11 cellular contexts compared by ENCODE assay signal in genomic region chr19:5091576-5092215, GRCh38.
DNase-seq lines count a peak whose midpoint lies in the region; ATAC-seq and TF ChIP-seq lines count a peak whose summit lies in the region.
"Had no signal": no experiment of that assay in that cellular context is flagged by ENCODE, and none has a peak within 500 bp of the region (broad histone marks: within the 10 kb centered on the region; RNA-seq: fewer than 3 reads in every experiment).

No MANE protein-coding gene starts in this region.

- TF ChIP-seq POLR2A in body of pancreas (IDR thresholded peaks at IDR 0.05) = no peak
- no peak for TF ChIP-seq POLR2A in spleen (IDR thresholded peaks at IDR 0.05)

- H3K4me1 Mint-ChIP-seq in CD4-positive, alpha-beta memory T cell = peaks cover 0 to 5% (median 0%) of the 10 kb centered on the region in 4 donors
- H3K4me1 Mint-ChIP-seq in activated T-helper 2 cell treated with anti-CD3 and anti-CD28 coated beads, Interferon-gamma antibody, Interleukin-2, Interleukin-4, amounts not matched to agents 10 μg/mL and 5 μg/mL and 100 μg/mL, durations not matched to agents 14 hours and 24 hours and 36 hours (ENCODE audit: low read depth) = no peaks in the 10 kb centered on the region

- TF ChIP-seq CTCF in HEK293 (tag by site-specific recombination; IDR thresholded peaks at IDR 0.05) (no peak), body of pancreas (IDR thresholded peaks at IDR 0.05) (no peak), left lung (IDR thresholded peaks at IDR 0.05) (no peak), spleen (IDR thresholded peaks at IDR 0.05 in 8 of 11, conservative IDR thresholded peaks at IDR 0.05 in 3 of 11) (no peak)

- ATAC-seq in body of pancreas (peak; percentile 16), left lung (peak; percentile 5), GM18867 (IDR thresholded peaks at IDR 0.05; ENCODE audit: unreplicated experiment) (no peak)

- POLR2A ChIA-PET in HEK293 (lab: Yijun Ruan, JAX) = no interaction called here
- POLR2A ChIA-PET in CD4-positive, alpha-beta memory T cell (lab: Charles Lee; ENCODE audit: partially characterized antibody) = no interaction called here

- H3K4me3 Mint-ChIP-seq in CD4-positive, alpha-beta memory T cell = no peak overlapping the region
- no peak overlapping the region for H3K4me3 Mint-ChIP-seq in activated T-helper 2 cell treated with anti-CD3 and anti-CD28 coated beads, Interferon-gamma antibody, Interleukin-2, Interleukin-4, amounts not matched to agents 10 μg/mL and 5 μg/mL and 100 μg/mL, durations not matched to agents 14 hours and 24 hours and 36 hours (ENCODE audit: low read depth)

- H3K27ac Mint-ChIP-seq in CD4-positive, alpha-beta memory T cell = no peak overlapping the region
- H3K27ac Mint-ChIP-seq in activated T-helper 2 cell treated with anti-CD3 and anti-CD28 coated beads, Interferon-gamma antibody, Interleukin-2, Interleukin-4, amounts not matched to agents 10 μg/mL and 5 μg/mL and 100 μg/mL, durations not matched to agents 14 hours and 24 hours and 36 hours = no peak overlapping the region

- peaks cover 0 to 23% of the 10 kb centered on the region in 2 experiments; a peak in 1 of 3 replicates for H3K36me3 ChIP-seq in HEK293 (ENCODE audit: control insufficient read depth in 2 of 2, insufficient read depth in 1 of 2, low read length in 2 of 2)
- H3K36me3 ChIP-seq in body of pancreas (replicated peaks in 1 of 2; ENCODE audit: insufficient read depth in 1 of 2, low read depth in 2 of 2) = no peaks in the 10 kb centered on the region
- H3K36me3 ChIP-seq in left lung = peaks cover 0 to 51% of the 10 kb centered on the region in 2 donors
- peaks cover 0 to 94% (median 13%) of the 10 kb centered on the region in 6 donors for H3K36me3 ChIP-seq in spleen
- H3K36me3 ChIP-seq in CD4-positive, alpha-beta memory T cell (ENCODE audit: insufficient read depth, low read length) = no peaks in the 10 kb centered on the region

- H3K9me3 Mint-ChIP-seq in CD4-positive, alpha-beta memory T cell = peaks cover 0 to 2% (median 0%) of the 10 kb centered on the region in 8 donors
- H3K9me3 Mint-ChIP-seq in activated T-helper 2 cell treated with anti-CD3 and anti-CD28 coated beads, Interferon-gamma antibody, Interleukin-2, Interleukin-4, amounts not matched to agents 10 μg/mL and 5 μg/mL and 100 μg/mL, durations not matched to agents 14 hours and 24 hours and 36 hours = peaks cover under 1% of the 10 kb centered on the region

- H3K4me3 ChIP-seq in HEK293 (ENCODE audit: low read depth, low read length) = no peak overlapping the region
- no peak overlapping the region for H3K4me3 ChIP-seq in body of pancreas
- no peak overlapping the region for H3K4me3 ChIP-seq in left lung
- H3K4me3 ChIP-seq in spleen = no peak overlapping the region
- H3K4me3 ChIP-seq in CD4-positive, alpha-beta memory T cell (ENCODE audit: low read length in 2 of 2) = no peak overlapping the region

- no peaks in the 10 kb centered on the region for H3K27me3 ChIP-seq in body of pancreas
- no peaks in the 10 kb centered on the region for H3K27me3 ChIP-seq in left lung
- H3K27me3 ChIP-seq in spleen (replicated peaks in 1 of 7) = no peaks in the 10 kb centered on the region
- H3K27me3 ChIP-seq in CD4-positive, alpha-beta memory T cell (ENCODE audit: insufficient read depth, low read length) = no peaks in the 10 kb centered on the region

- 61 to 75% methylated on average over 10 to 19 of the region's 19 CpGs for WGBS in body of pancreas, 2 donors
- 73 to 91% (median 78%) methylated on average over 16 to 19 of the region's 19 CpGs for WGBS in spleen, 5 donors

- intact Hi-C loops in body of pancreas (cut with DNase I) (no loop called here), left lung (cut with DNase I) (no loop called here), spleen (cut with DNase I; ENCODE audit: low total_unique reads) (no loop called here)
- intact Hi-C loops in CD4-positive, alpha-beta memory T cell (cut with micrococcal nuclease) = no loop called here
- intact Hi-C loops in activated T-helper 2 cell treated with anti-CD3 and anti-CD28 coated beads, Interferon-gamma antibody, Interleukin-2, Interleukin-4, amounts not matched to agents 10 μg/mL and 5 μg/mL and 100 μg/mL, durations not matched to agents 14 hours and 24 hours and 36 hours (cut with micrococcal nuclease) = no loop called here

- no peaks in the 10 kb centered on the region for H3K9me3 ChIP-seq in HEK293 (ENCODE audit: control insufficient read depth, insufficient read depth, low read depth, low read length)
- no peaks in the 10 kb centered on the region for H3K9me3 ChIP-seq in body of pancreas
- no peaks in the 10 kb centered on the region for H3K9me3 ChIP-seq in left lung
- H3K9me3 ChIP-seq in spleen = peaks cover 0 to 6% (median 0%) of the 10 kb centered on the region in 8 donors
- no peaks in the 10 kb centered on the region for H3K9me3 ChIP-seq in CD4-positive, alpha-beta memory T cell (ENCODE audit: control insufficient read depth in 1 of 2, low read length in 2 of 2)

- H3K27ac ChIP-seq in HEK293 (ENCODE audit: extremely low read depth, low read depth, low read length) = no peak overlapping the region
- peak overlapping the region in 3 of 4 donors; percentile 34 to 69 (median 62) for H3K27ac ChIP-seq in body of pancreas
- H3K27ac ChIP-seq in left lung = no peak overlapping the region
- peak overlapping the region in 6 of 8 donors; percentile 13 to 57 (median 47) for H3K27ac ChIP-seq in spleen
- no peak overlapping the region for H3K27ac ChIP-seq in CD4-positive, alpha-beta memory T cell (ENCODE audit: low read depth, low read length)

- CTCF ChIA-PET in HEK293 (lab: Yijun Ruan, JAX) = interaction anchor here (0.6 kb wide), 1 partner anchor 39 kb away, joined by 3 read pairs; no protein-coding TSS in a partner anchor
- CTCF ChIA-PET in CD4-positive, alpha-beta memory T cell (lab: Charles Lee; ENCODE audit: partially characterized antibody) = no interaction called here

- H3K36me3 Mint-ChIP-seq in CD4-positive, alpha-beta memory T cell = peaks cover 12 to 19% of the 10 kb centered on the region in 2 donors
- H3K36me3 Mint-ChIP-seq in activated T-helper 2 cell treated with anti-CD3 and anti-CD28 coated beads, Interferon-gamma antibody, Interleukin-2, Interleukin-4, amounts not matched to agents 10 μg/mL and 5 μg/mL and 100 μg/mL, durations not matched to agents 14 hours and 24 hours and 36 hours (ENCODE audit: low read depth) = peaks cover 37% of the 10 kb centered on the region

- no peaks in the 10 kb centered on the region for H3K27me3 Mint-ChIP-seq in CD4-positive, alpha-beta memory T cell
- no peaks in the 10 kb centered on the region for H3K27me3 Mint-ChIP-seq in activated T-helper 2 cell treated with anti-CD3 and anti-CD28 coated beads, Interferon-gamma antibody, Interleukin-2, Interleukin-4, amounts not matched to agents 10 μg/mL and 5 μg/mL and 100 μg/mL, durations not matched to agents 14 hours and 24 hours and 36 hours (ENCODE audit: low read depth)

- DNase-seq in body of pancreas (peak in 2 of 4 donors; percentile 46 to 51), left lung (no peak), spleen (no peak), 8988T (no peak)
- no peak for DNase-seq in CD4-positive, alpha-beta memory T cell
- no peak for DNase-seq in activated T-helper 2 cell treated with anti-CD3 and anti-CD28 coated beads, Interferon-gamma antibody, Interleukin-2, Interleukin-4, amounts not matched to agents 10 μg/mL and 5 μg/mL and 100 μg/mL, durations not matched to agents 14 hours and 24 hours and 36 hours (ENCODE audit: low spot score)
- DNase-seq: activated CD8-positive, alpha-beta memory T cell treated with anti-CD3 and anti-CD28 coated beads, Interleukin-2, amount 50 U/mL, for 48 hours; DMS53; T1000 had no signal

- H3K4me1 ChIP-seq in HEK293 (ENCODE audit: control insufficient read depth, insufficient read depth, low read length) (no peaks in the 10 kb centered on the region), body of pancreas (peaks cover 38% of the 10 kb centered on the region), left lung (peaks cover 2 to 6% of the 10 kb centered on the region in 2 donors), spleen (peaks cover 0 to 15% (median 0%) of the 10 kb centered on the region in 6 donors)
- no peaks in the 10 kb centered on the region for H3K4me1 ChIP-seq in CD4-positive, alpha-beta memory T cell (ENCODE audit: insufficient read depth, low read length)

TF ChIP-seq in HEK293, 187 proteins besides CTCF, POLR2A, EP300 and RAD21 (continues in another document):
- 0 out of 2 replicates have a peak, but pooled peaks have one; percentile 21 for TF ChIP-seq ZFHX2 (tag by site-specific recombination; conservative IDR thresholded peaks at IDR 0.05)
- 0 out of 2 replicates have a peak, but pooled peaks have one; percentile 10 for TF ChIP-seq ZFP69B (tag by site-specific recombination; IDR thresholded peaks at IDR 0.05)
- no peak for TF ChIP-seq ZNF76 (tag by site-specific recombination; IDR thresholded peaks at IDR 0.05; ENCODE audit: borderline replicate concordance, low read depth)
- no peak for TF ChIP-seq ZNF747 (tag by site-specific recombination; IDR thresholded peaks at IDR 0.05)
- no peak for TF ChIP-seq ZNF558 (tag by site-specific recombination; IDR thresholded peaks at IDR 0.05)
- TF ChIP-seq ZNF23 (tag by site-specific recombination; IDR thresholded peaks at IDR 0.05; ENCODE audit: borderline replicate concordance) = no peak
- TF ChIP-seq IKZF3 (tag by site-specific recombination; IDR thresholded peaks at IDR 0.05) = no peak
- peak; percentile 56 for TF ChIP-seq GLIS1 (tag by site-specific recombination; IDR thresholded peaks at IDR 0.05)
- no peak for TF ChIP-seq ZNF785 (tag by site-specific recombination; IDR thresholded peaks at IDR 0.05)

Comparison
In these comparisons a context has a peak if more than half of its experiments do, and no peak if none do; other contexts are left out.
1. H3K27ac ChIP-seq: peak in body of pancreas (3 of 4) and spleen (6 of 8); none in HEK293 (single experiment), left lung (0 of 2) and CD4-positive, alpha-beta memory T cell (single experiment).